1 cellular context compared by ENCODE assay signal in the genomic region with DNA sequence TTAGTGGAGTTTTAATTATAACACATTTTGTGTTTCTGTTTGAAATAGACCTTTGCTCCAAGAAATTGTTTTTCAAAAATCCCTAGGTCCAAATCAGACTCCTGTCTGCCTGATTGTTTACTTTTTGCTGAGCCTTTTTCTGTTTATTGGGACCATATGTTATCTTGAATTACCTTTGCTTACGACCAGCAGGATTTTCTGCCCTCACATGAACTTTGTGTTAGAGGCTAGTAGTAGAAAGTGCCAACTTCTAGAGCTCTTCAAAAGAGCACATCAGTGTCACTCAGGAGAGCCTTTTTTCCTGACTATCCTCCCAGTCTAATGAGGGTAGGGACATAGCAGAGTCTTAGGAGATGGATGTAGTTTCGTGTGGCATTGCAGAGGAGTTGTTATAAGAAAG.
TF ChIP-seq lines count a peak whose summit lies in the region.

No MANE protein-coding gene starts in this region.

TF ChIP-seq in SK-N-SH treated with all-trans-retinoic acid at 6 μM for 48 hours, 23 proteins besides CTCF, POLR2A, EP300 and RAD21 (continued from another document):
- TF ChIP-seq, protein P1, sequence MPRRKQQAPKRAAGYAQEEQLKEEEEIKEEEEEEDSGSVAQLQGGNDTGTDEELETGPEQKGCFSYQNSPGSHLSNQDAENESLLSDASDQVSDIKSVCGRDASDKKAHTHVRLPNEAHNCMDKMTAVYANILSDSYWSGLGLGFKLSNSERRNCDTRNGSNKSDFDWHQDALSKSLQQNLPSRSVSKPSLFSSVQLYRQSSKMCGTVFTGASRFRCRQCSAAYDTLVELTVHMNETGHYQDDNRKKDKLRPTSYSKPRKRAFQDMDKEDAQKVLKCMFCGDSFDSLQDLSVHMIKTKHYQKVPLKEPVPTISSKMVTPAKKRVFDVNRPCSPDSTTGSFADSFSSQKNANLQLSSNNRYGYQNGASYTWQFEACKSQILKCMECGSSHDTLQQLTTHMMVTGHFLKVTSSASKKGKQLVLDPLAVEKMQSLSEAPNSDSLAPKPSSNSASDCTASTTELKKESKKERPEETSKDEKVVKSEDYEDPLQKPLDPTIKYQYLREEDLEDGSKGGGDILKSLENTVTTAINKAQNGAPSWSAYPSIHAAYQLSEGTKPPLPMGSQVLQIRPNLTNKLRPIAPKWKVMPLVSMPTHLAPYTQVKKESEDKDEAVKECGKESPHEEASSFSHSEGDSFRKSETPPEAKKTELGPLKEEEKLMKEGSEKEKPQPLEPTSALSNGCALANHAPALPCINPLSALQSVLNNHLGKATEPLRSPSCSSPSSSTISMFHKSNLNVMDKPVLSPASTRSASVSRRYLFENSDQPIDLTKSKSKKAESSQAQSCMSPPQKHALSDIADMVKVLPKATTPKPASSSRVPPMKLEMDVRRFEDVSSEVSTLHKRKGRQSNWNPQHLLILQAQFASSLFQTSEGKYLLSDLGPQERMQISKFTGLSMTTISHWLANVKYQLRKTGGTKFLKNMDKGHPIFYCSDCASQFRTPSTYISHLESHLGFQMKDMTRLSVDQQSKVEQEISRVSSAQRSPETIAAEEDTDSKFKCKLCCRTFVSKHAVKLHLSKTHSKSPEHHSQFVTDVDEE (CRISPR knock-in tag; IDR thresholded peaks at IDR 0.05), result no peak
- TF ChIP-seq ISL1 (CRISPR knock-in tag; IDR thresholded peaks at IDR 0.05) (no peak), CSDC2 (CRISPR knock-in tag; IDR thresholded peaks at IDR 0.05) (no peak), ZFP3 (CRISPR knock-in tag; IDR thresholded peaks at IDR 0.05) (no peak), TOX (CRISPR knock-in tag; IDR thresholded peaks at IDR 0.05; ENCODE audit: borderline replicate concordance) (no peak), ZNF70 (CRISPR knock-in tag; IDR thresholded peaks at IDR 0.05) (no peak)
